In genomic region chr18:48576454-48576766, GRCh38 we compare ENCODE assay signal across 21 cellular contexts.
"Had no signal": no experiment of that assay in that cellular context is flagged by ENCODE, and none has a peak within 500 bp of the region (broad histone marks: within the 10 kb centered on the region; RNA-seq: fewer than 3 reads in every experiment).

No MANE protein-coding gene starts in this region.

- H3K4me3 Mint-ChIP-seq: activated CD4-positive, alpha-beta T cell treated with anti-CD3 and anti-CD28 coated beads for 36 hours; central memory CD8-positive, alpha-beta T cell; naive thymus-derived CD8-positive, alpha-beta T cell; WTC11 had no signal

- H3K9me3 ChIP-seq: adrenal gland, esophagus muscularis mucosa, gastroesophageal sphincter, neutrophil, transverse colon, vagina had no signal

- DNase-seq: activated CD4-positive, alpha-beta T cell treated with anti-CD3 and anti-CD28 coated beads for 36 hours; activated CD4-positive, alpha-beta T cell treated with anti-CD3 and anti-CD28 coated beads, Interleukin-2, amount 50 U/mL, for 48 hours; activated gamma-delta T cell; adrenal gland; effector memory CD4-positive, alpha-beta T cell; mesendoderm; naive thymus-derived CD8-positive, alpha-beta T cell; stimulated activated CD4-positive, alpha-beta T cell treated with anti-CD3 and anti-CD28 coated beads, Interleukin-12 subunit alpha, Interleukin-12 subunit beta, amount 100 ng/mL, for 4 hours; stimulated activated CD4-positive, alpha-beta T cell treated with anti-CD3 and anti-CD28 coated beads, Interleukin-1b, Interleukin-23, amount 100 ng/mL, for 48 hours; stimulated activated naive CD4-positive, alpha-beta T cell treated with Interleukin-2 at 50 U/mL for 16 hours; SW 1271; transverse colon had no signal

- H3K27me3 ChIP-seq: adrenal gland, brain microvascular endothelial cell, esophagus muscularis mucosa, gastroesophageal sphincter, heart left ventricle, neutrophil, transverse colon, vagina had no signal

- H3K4me3 ChIP-seq: adrenal gland, esophagus muscularis mucosa, gastroesophageal sphincter, heart left ventricle, transverse colon, vagina had no signal

- H3K36me3 Mint-ChIP-seq: activated naive CD4-positive, alpha-beta T cell treated with anti-CD3 and anti-CD28 coated beads, Interleukin-2, amount 50 U/mL, for 72 hours; naive thymus-derived CD8-positive, alpha-beta T cell had no signal

- ATAC-seq: activated CD4-positive, alpha-beta T cell treated with anti-CD3 and anti-CD28 coated beads for 36 hours; activated naive CD4-positive, alpha-beta T cell treated with anti-CD3 and anti-CD28 coated beads, Interleukin-2, amount 50 U/mL, for 72 hours; gastroesophageal sphincter; heart left ventricle; naive thymus-derived CD8-positive, alpha-beta T cell; WTC11 had no signal

- H3K27ac Mint-ChIP-seq: activated CD4-positive, alpha-beta T cell treated with anti-CD3 and anti-CD28 coated beads for 36 hours; activated naive CD4-positive, alpha-beta T cell treated with anti-CD3 and anti-CD28 coated beads, Interleukin-2, amount 50 U/mL, for 72 hours; naive thymus-derived CD8-positive, alpha-beta T cell had no signal

- H3K36me3 ChIP-seq: adrenal gland, brain microvascular endothelial cell, neutrophil, transverse colon, vagina had no signal

- H3K27me3 Mint-ChIP-seq: naive thymus-derived CD8-positive, alpha-beta T cell had no signal

- H3K4me1 ChIP-seq: transverse colon had no signal

- H3K4me1 Mint-ChIP-seq: central memory CD8-positive, alpha-beta T cell; naive thymus-derived CD8-positive, alpha-beta T cell had no signal

- H3K27ac ChIP-seq: brain microvascular endothelial cell, heart left ventricle, neutrophil, transverse colon, vagina had no signal
